Comparison of ENCODE assay signal across 16 cellular contexts in the genomic region with DNA sequence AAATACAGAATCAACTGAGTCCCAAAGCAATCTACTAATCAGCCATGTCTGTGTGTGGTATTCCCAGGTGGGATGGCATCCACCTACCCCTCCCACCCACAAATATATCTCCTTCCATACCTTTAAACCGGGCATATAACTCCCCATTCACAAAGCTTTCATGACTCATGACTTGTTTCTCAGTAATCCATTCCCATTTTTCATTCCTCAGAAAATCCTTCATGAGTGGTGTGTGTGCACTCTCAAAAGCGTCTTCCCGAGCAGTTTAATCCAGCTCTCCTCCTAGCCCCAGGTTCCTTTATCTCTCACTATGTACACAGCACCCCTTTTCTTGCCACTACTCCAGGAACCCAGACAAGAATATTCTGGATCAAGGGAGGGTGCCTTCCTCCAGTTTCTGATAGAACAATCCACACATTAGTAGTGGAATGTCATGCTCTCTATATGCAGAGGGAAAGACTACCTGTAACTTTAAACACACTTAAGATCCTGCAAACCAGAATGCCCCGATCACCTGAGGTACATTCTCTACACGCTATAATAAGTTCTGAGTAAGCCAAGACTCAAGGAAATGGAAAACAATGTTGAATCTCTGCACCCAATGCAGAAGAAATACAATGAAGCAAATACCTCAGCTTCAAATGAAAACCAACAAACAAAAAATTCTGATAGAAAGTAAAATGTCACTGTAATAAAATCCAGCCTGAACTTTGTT. TPM values are rescaled to one million over a fixed set of nuclear protein-coding genes. Genes with fewer than 3 reads are reported as not detected.
DNase-seq lines count a peak whose midpoint lies in the region; ATAC-seq, FAIRE-seq and TF ChIP-seq lines count a peak whose summit lies in the region.
"Had no signal": no experiment of that assay in that cellular context is flagged by ENCODE, and none has a peak within 500 bp of the region (broad histone marks: within the 10 kb centered on the region; RNA-seq: fewer than 3 reads in every experiment).

No MANE protein-coding gene starts in this region.

- H2BK15ac ChIP-seq in IMR-90 (ENCODE audit: low read depth, low read length) (peak overlapping the region; percentile 49; the same call in 1 of the 3 replicates), mesenchymal stem cell (ENCODE audit: low read depth, poor library complexity, severe bottlenecking) (no peak overlapping the region)

- TF ChIP-seq POLR2A in IMR-90 (IDR thresholded peaks at IDR 0.05; ENCODE audit: low read depth, low read length) (no peak), GM12891 (IDR thresholded peaks at IDR 0.05; ENCODE audit: low read depth, low read length) (no peak)

- no peak overlapping the region for H3K4me3 Mint-ChIP-seq in brain
- no peak overlapping the region for H3K4me3 Mint-ChIP-seq in activated CD4-positive, alpha-beta memory T cell treated with anti-CD3 and anti-CD28 coated beads, Interleukin-2, amount 10 ng/mL, durations not matched to agents 7 days and 5 days

- CTCF ChIA-PET in IMR-90 (lab: Yijun Ruan, JAX) = interaction anchor here (0.6 kb wide), 2 partner anchors 906 to 1320 kb away, joined by 3 read pairs; no protein-coding TSS in a partner anchor
- CTCF ChIA-PET in activated CD4-positive, alpha-beta memory T cell treated with anti-CD3 and anti-CD28 coated beads, Interleukin-2, amount 10 ng/mL, durations not matched to agents 7 days and 5 days (lab: Charles Lee) = interaction anchor here (0.6 kb wide), 1 partner anchor 25 kb away, joined by 3 read pairs; no protein-coding TSS in a partner anchor

- H3K4me3 ChIP-seq in IMR-90 (ENCODE audit: insufficient read depth, low read depth, low read length) (no peak overlapping the region), mesenchymal stem cell (ENCODE audit: insufficient read depth in 1 of 2, low read depth in 1 of 2, low read length in 2 of 2) (no peak overlapping the region)

- FAIRE-seq in GM12891 (lab: Jason Lieb, UNC) (no peak), HTR-8/SVneo (lab: Jason Lieb, UNC) (no peak)

- no peak overlapping the region for H2BK12ac ChIP-seq in mesenchymal stem cell (ENCODE audit: low read length in 2 of 2)

- H3K79me1 ChIP-seq in IMR-90 (ENCODE audit: low read depth in 1 of 2, low read length in 2 of 2) (peaks cover 0 to 14% of the 10 kb centered on the region in 2 experiments; a peak in 2 of 4 replicates), mesenchymal stem cell (replicated peaks; ENCODE audit: low read length, poor library complexity, severe bottlenecking) (peaks cover 13% of the 10 kb centered on the region)

- H2AK9ac ChIP-seq in IMR-90 (replicated peaks; ENCODE audit: low read depth, low read length, poor library complexity) = no peak overlapping the region

- no peak overlapping the region; the same call in 1 of the 2 replicates for H3K56ac ChIP-seq in IMR-90 (ENCODE audit: extremely low read depth, insufficient read depth, low read length)

- peaks cover 43% of the 10 kb centered on the region for H3K36me3 Mint-ChIP-seq in brain
- H3K36me3 Mint-ChIP-seq in activated naive CD4-positive, alpha-beta T cell treated with anti-CD3 and anti-CD28 coated beads, Interleukin-2, amount 50 U/mL, for 72 hours = no peaks in the 10 kb centered on the region
- no peaks in the 10 kb centered on the region for H3K36me3 Mint-ChIP-seq in activated CD4-positive, alpha-beta memory T cell treated with anti-CD3 and anti-CD28 coated beads, Interleukin-2, amount 10 ng/mL, durations not matched to agents 7 days and 5 days (ENCODE audit: low read depth)

- no CpG with 5 or more reads among the region's 5 CpGs for WGBS in IMR-90 (ENCODE audit: extremely low coverage in 2 of 2, insufficient read length in 1 of 2), 2 experiments
- 73% methylated on average over 5 of the region's 5 CpGs for WGBS in mesenchymal stem cell

- H3K9me3 ChIP-seq in IMR-90 (ENCODE audit: control insufficient read depth, insufficient read depth, low read length) (no peaks in the 10 kb centered on the region), mesenchymal stem cell (ENCODE audit: control insufficient read depth, low read length) (no peaks in the 10 kb centered on the region)

- H4K8ac ChIP-seq in IMR-90 (ENCODE audit: low read depth in 2 of 2, low read length in 2 of 2) (peak overlapping the region in 1 of 2 experiments; percentile 43; a peak in 1 of 4 replicates), mesenchymal stem cell (ENCODE audit: low read length) (no peak overlapping the region)

- H3K4ac ChIP-seq in IMR-90 (ENCODE audit: low read depth, low read length) = peak overlapping the region; percentile 77
- H3K4ac ChIP-seq in mesenchymal stem cell (ENCODE audit: low read depth in 1 of 2, low read length in 2 of 2) = no peak overlapping the region

- H3K9me3 Mint-ChIP-seq in brain = peaks cover 0 to 5% (median 0%) of the 10 kb centered on the region in 5 experiments
- H3K9me3 Mint-ChIP-seq in activated naive CD4-positive, alpha-beta T cell treated with anti-CD3 and anti-CD28 coated beads, Interleukin-2, amount 50 U/mL, for 72 hours = no peaks in the 10 kb centered on the region
- H3K9me3 Mint-ChIP-seq in activated CD4-positive, alpha-beta memory T cell treated with anti-CD3 and anti-CD28 coated beads, Interleukin-2, amount 10 ng/mL, durations not matched to agents 7 days and 5 days = no peaks in the 10 kb centered on the region

- peaks cover 6% of the 10 kb centered on the region for H3K27me3 Mint-ChIP-seq in brain
- peaks cover 5% of the 10 kb centered on the region for H3K27me3 Mint-ChIP-seq in activated CD4-positive, alpha-beta memory T cell treated with anti-CD3 and anti-CD28 coated beads, Interleukin-2, amount 10 ng/mL, durations not matched to agents 7 days and 5 days

- H3K23ac ChIP-seq in IMR-90 (ENCODE audit: low read depth, low read length) (peak overlapping the region; percentile 34), mesenchymal stem cell (ENCODE audit: low read length in 2 of 2) (no peak overlapping the region)

- dilution Hi-C loops in IMR-90 (cut with HindIII; ENCODE audit: low sequenced_read_pairs, unreplicated experiment) = no loop called here

- intact Hi-C loops in IMR-90 (cut with micrococcal nuclease) = loop anchor here (5.0 kb wide), 1 partner anchor 120 kb away; no protein-coding TSS in a partner anchor

- peak overlapping the region; percentile 67 for H4K5ac ChIP-seq in IMR-90 (ENCODE audit: low read depth, low read length)

- no peak overlapping the region for H2AFZ ChIP-seq in IMR-90 (replicated peaks; ENCODE audit: low read length, poor library complexity)
- no peak overlapping the region for H2AFZ ChIP-seq in mesenchymal stem cell (ENCODE audit: low read depth, low read length)

- TF ChIP-seq CTCF in IMR-90 (conservative IDR thresholded peaks at IDR 0.05; ENCODE audit: low read depth, low read length) (no peak), brain (conservative IDR thresholded peaks at IDR 0.05) (no peak)

- peak overlapping the region; percentile 81; the same call in 1 of the 2 replicates for H4K91ac ChIP-seq in IMR-90 (ENCODE audit: insufficient read depth, low read depth, low read length)
- H4K91ac ChIP-seq in mesenchymal stem cell (ENCODE audit: low read length) = no peak overlapping the region

- H2AK5ac ChIP-seq in IMR-90 (ENCODE audit: low read depth, low read length) (peak overlapping the region; percentile 59; the same call in 1 of the 2 replicates), mesenchymal stem cell (ENCODE audit: low read length, severe bottlenecking) (peak overlapping the region; percentile 88)

- H3K4me1 ChIP-seq in IMR-90 (ENCODE audit: control insufficient read depth, insufficient read depth, low read length) (peaks cover 12% of the 10 kb centered on the region), mesenchymal stem cell (ENCODE audit: control insufficient read depth, insufficient read depth, low read depth, low read length) (peaks cover 12% of the 10 kb centered on the region)

- H2BK5ac ChIP-seq in IMR-90 (ENCODE audit: low read depth, low read length, poor library complexity, severe bottlenecking) (peak overlapping the region; percentile 74), mesenchymal stem cell (ENCODE audit: low read depth, low read length, poor library complexity, severe bottlenecking) (no peak overlapping the region)

- peak overlapping the region; percentile 56; the same call in 1 of the 2 replicates for H3K27ac ChIP-seq in IMR-90 (ENCODE audit: insufficient read depth, low read length)
- peak overlapping the region; percentile 84 for H3K27ac ChIP-seq in mesenchymal stem cell (ENCODE audit: low read length, poor library complexity, severe bottlenecking)
- H3K27ac ChIP-seq: foreskin keratinocyte, HL-60 had no signal

- no peak for ATAC-seq in IMR-90 (ENCODE audit: low read depth)
- no peak for ATAC-seq in activated naive CD4-positive, alpha-beta T cell treated with anti-CD3 and anti-CD28 coated beads, Interleukin-2, amount 50 U/mL, for 72 hours
- ATAC-seq: foreskin keratinocyte, left colon had no signal

- POLR2A ChIA-PET in IMR-90 (lab: Charles Lee; ENCODE audit: unreplicated experiment) = interaction anchor here (0.6 kb wide), 1 partner anchor 604 kb away, joined by 5 read pairs; no protein-coding TSS in a partner anchor
- POLR2A ChIA-PET in activated CD4-positive, alpha-beta memory T cell treated with anti-CD3 and anti-CD28 coated beads, Interleukin-2, amount 10 ng/mL, durations not matched to agents 7 days and 5 days (lab: Charles Lee) = no interaction called here

- peak overlapping the region; percentile 80; the same call in 1 of the 2 replicates for H2BK20ac ChIP-seq in IMR-90 (ENCODE audit: low read depth, low read length)

- H3K4me2 ChIP-seq in IMR-90 (ENCODE audit: low read depth, low read length) = no peak overlapping the region
- no peak overlapping the region for H3K4me2 ChIP-seq in mesenchymal stem cell (ENCODE audit: low read length, poor library complexity, severe bottlenecking)

- H3K4me1 Mint-ChIP-seq in brain = peaks cover 25% of the 10 kb centered on the region
- H3K4me1 Mint-ChIP-seq in activated CD4-positive, alpha-beta memory T cell treated with anti-CD3 and anti-CD28 coated beads, Interleukin-2, amount 10 ng/mL, durations not matched to agents 7 days and 5 days = peaks cover 4% of the 10 kb centered on the region

- H3K27me3 ChIP-seq in IMR-90 (ENCODE audit: control insufficient read depth, insufficient read depth, low read length) = no peaks in the 10 kb centered on the region
- no peaks in the 10 kb centered on the region for H3K27me3 ChIP-seq in mesenchymal stem cell (ENCODE audit: control insufficient read depth in 1 of 2, insufficient read depth in 1 of 2, low read length in 2 of 2)
- H3K27me3 ChIP-seq: foreskin keratinocyte had no signal

- H2BK120ac ChIP-seq in IMR-90 (ENCODE audit: low read depth, low read length) = peak overlapping the region; percentile 78
- no peak overlapping the region for H2BK120ac ChIP-seq in mesenchymal stem cell (ENCODE audit: low read depth, low read length)

- peak overlapping the region in 4 of 5 experiments; percentile 2 to 86 (median 36) for H3K27ac Mint-ChIP-seq in brain
- no peak overlapping the region for H3K27ac Mint-ChIP-seq in activated naive CD4-positive, alpha-beta T cell treated with anti-CD3 and anti-CD28 coated beads, Interleukin-2, amount 50 U/mL, for 72 hours
- no peak overlapping the region for H3K27ac Mint-ChIP-seq in activated CD4-positive, alpha-beta memory T cell treated with anti-CD3 and anti-CD28 coated beads, Interleukin-2, amount 10 ng/mL, durations not matched to agents 7 days and 5 days

- in situ Hi-C loops in IMR-90 (cut with MboI; ENCODE audit: low sequenced_read_pairs) = no loop called here

- no peaks in the 10 kb centered on the region; the same call in 1 of the 2 replicates for H4K20me1 ChIP-seq in IMR-90 (ENCODE audit: insufficient read depth, low read length)

- H3K9ac ChIP-seq in IMR-90 (ENCODE audit: low read depth, low read length) = no peak overlapping the region
- H3K9ac ChIP-seq in mesenchymal stem cell (ENCODE audit: low read length) = no peak overlapping the region

- H3K36me3 ChIP-seq in IMR-90 (ENCODE audit: control insufficient read depth, insufficient read depth, low read length) = peaks cover 13% of the 10 kb centered on the region
- H3K36me3 ChIP-seq in mesenchymal stem cell (ENCODE audit: control insufficient read depth in 1 of 2, insufficient read depth in 2 of 2, low read depth in 1 of 2, low read length in 2 of 2) = peaks cover 3 to 11% of the 10 kb centered on the region in 2 experiments

- peak; percentile 22 for DNase-seq in IMR-90
- DNase-seq in mesenchymal stem cell = no peak
- peak; percentile 8 for DNase-seq in superior temporal gyrus (ENCODE audit: extremely low spot score)
- DNase-seq in GM12891 (ENCODE audit: insufficient read length, low spot score) = no peak
- no peak for DNase-seq in activated naive CD4-positive, alpha-beta T cell treated with anti-CD3 and anti-CD28 coated beads, Interleukin-2, amount 50 U/mL, for 72 hours (ENCODE audit: low spot score in 2 of 2)
- no peak for DNase-seq in activated CD4-positive, alpha-beta memory T cell treated with anti-CD3 and anti-CD28 coated beads, Interleukin-2, amount 10 ng/mL, durations not matched to agents 7 days and 5 days
- DNase-seq in HTR-8/SVneo (ENCODE audit: insufficient read length, low spot score) = no peak
- DNase-seq: amniotic stem cell, HCEC 1CT, left colon, NCI-H524 treated with DMSO at 0.1 percent for 48 hours, SIG-M5 had no signal

- TF ChIP-seq RAD21 in IMR-90 (IDR thresholded peaks at IDR 0.05; ENCODE audit: low read length) = no peak

- H3K18ac ChIP-seq in IMR-90 (ENCODE audit: low read depth, low read length) (peak overlapping the region; percentile 73; the same call in 1 of the 2 replicates), mesenchymal stem cell (ENCODE audit: low read depth in 1 of 2, low read length in 2 of 2) (no peak overlapping the region)

- peaks cover 9% of the 10 kb centered on the region; the same call in 1 of the 2 replicates for H3K9me1 ChIP-seq in IMR-90 (ENCODE audit: insufficient read depth, low read length)

- H3K14ac ChIP-seq in IMR-90 (replicated peaks; ENCODE audit: low read depth, low read length) = 0 out of 2 replicates have a peak overlapping the region, but pooled peaks have one; percentile 15
- H3K14ac ChIP-seq in mesenchymal stem cell (ENCODE audit: low read length in 2 of 2) = no peak overlapping the region

- BruUV-seq in IMR-90 (replicated peaks; lab: Mats Ljungman, UMichigan) = no TSS peak

RNA-seq across cellular contexts. Expression of gene IPCEF1, which starts 55.7 kb away (rescaled TPM):
- under 0.01 TPM in 2 replicates for total RNA-seq in IMR-90 (2012; rRNA removed)
- 0.03 and 0.07 TPM in 2 replicates for polyA plus RNA-seq in IMR-90 (2012; rRNA removed)
- polyA plus RNA-seq in IMR-90 (2012; cell fraction: cytosol; rRNA removed) = not detected in 2 replicates
- polyA plus RNA-seq in IMR-90 (2012; cell fraction: nucleus; rRNA removed; ENCODE audit: low replicate concordance) = 0.02 and 0.14 TPM in 2 replicates
- polyA plus RNA-seq in brain (ENCODE audit: insufficient read depth, low read depth, low replicate concordance) = 3.2 TPM
- 0.04 TPM for polyA plus RNA-seq in mesenchymal stem cell (2013, experiment 1 of 2)
- polyA plus RNA-seq in mesenchymal stem cell (2013, experiment 2 of 2) = 0.07 TPM
- 0.46 TPM for polyA plus RNA-seq in GM12891 (2012; ENCODE audit: low read depth, missing spikeins)
- total RNA-seq in activated naive CD4-positive, alpha-beta T cell treated with anti-CD3 and anti-CD28 coated beads, Interleukin-2, amount 50 U/mL, for 72 hours = 10 to 100 TPM in 1 of 2 donors, 1 to 10 TPM in 1; 8.8 to 19.1 TPM
- 10 to 100 TPM; 13.8 to 20.3 TPM for total RNA-seq in activated CD4-positive, alpha-beta memory T cell treated with anti-CD3 and anti-CD28 coated beads, Interleukin-2, amount 10 ng/mL, durations not matched to agents 7 days and 5 days
- total RNA-seq: foreskin keratinocyte, OCI-LY7 had no signal
- polyA plus RNA-seq: foreskin keratinocyte had no signal

Comparison
In these comparisons a context has a peak if more than half of its experiments do, and no peak if none do; other contexts are left out.
1. DNase-seq: peak in IMR-90 (single experiment) and superior temporal gyrus (single experiment); none in mesenchymal stem cell (single experiment), GM12891 (single experiment), activated naive CD4-positive, alpha-beta T cell treated with anti-CD3 and anti-CD28 coated beads, Interleukin-2, amount 50 U/mL, for 72 hours (0 of 2), activated CD4-positive, alpha-beta memory T cell treated with anti-CD3 and anti-CD28 coated beads, Interleukin-2, amount 10 ng/mL, durations not matched to agents 7 days and 5 days (single experiment) and HTR-8/SVneo (single experiment).
2. H3K27ac Mint-ChIP-seq: peak in brain (4 of 5); none in activated naive CD4-positive, alpha-beta T cell treated with anti-CD3 and anti-CD28 coated beads, Interleukin-2, amount 50 U/mL, for 72 hours (0 of 2) and activated CD4-positive, alpha-beta memory T cell treated with anti-CD3 and anti-CD28 coated beads, Interleukin-2, amount 10 ng/mL, durations not matched to agents 7 days and 5 days (single experiment).